1 cellular context compared by ENCODE assay signal in genomic region chr6:157245486-157245885, GRCh38.
TF ChIP-seq lines count a peak whose summit lies in the region.

No MANE protein-coding gene starts in this region.

TF ChIP-seq in GM23338, 12 proteins besides CTCF, POLR2A, EP300 and RAD21 (continued from another document):
- no peak for TF ChIP-seq ZNF462 (CRISPR knock-in tag; IDR thresholded peaks at IDR 0.05)
- TF ChIP-seq POLR2AphosphoS5 (IDR thresholded peaks at IDR 0.05; ENCODE audit: low read depth) = no peak
